14 cellular contexts compared by ENCODE assay signal in the genomic region with DNA sequence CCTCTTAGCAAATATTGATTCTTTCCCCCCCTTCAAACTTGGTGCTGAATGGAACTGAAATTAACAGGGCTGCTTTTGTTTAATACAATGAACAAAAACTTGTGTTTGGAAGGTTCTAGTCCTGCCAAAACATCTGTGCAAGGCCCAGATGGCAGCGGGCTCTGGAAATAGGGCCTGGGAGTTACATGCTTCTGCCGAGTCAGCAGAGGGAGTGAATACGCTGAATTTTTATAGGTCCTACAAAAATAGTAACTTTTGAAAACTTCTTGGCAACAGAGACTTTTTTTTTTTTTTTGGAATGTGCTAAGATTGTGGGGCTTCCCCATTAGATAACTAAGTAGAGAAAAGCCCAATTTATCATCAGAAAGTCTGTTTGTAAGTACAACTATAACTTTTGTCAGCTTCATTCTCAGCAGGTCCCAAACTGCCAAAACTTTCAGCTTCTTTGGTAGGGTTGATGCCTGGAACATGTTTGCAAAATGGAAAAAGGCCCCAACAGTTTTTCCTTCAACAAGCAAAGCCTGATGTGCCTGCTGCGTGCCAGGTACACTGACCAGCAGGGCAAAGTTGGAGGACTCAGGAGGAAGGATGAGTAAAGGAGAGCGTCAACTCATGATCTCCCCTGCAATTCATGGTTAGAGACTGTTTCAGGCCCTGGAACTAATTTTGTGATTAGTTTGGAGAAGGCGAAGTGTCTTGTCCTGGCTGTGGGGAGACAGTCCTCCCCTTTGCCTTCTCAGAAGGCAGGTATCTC. TPM values are rescaled to one million over a fixed set of nuclear protein-coding genes. Genes with fewer than 3 reads are reported as not detected.
DNase-seq lines count a peak whose midpoint lies in the region; ATAC-seq, FAIRE-seq and TF ChIP-seq lines count a peak whose summit lies in the region.
"Had no signal": no experiment of that assay in that cellular context is flagged by ENCODE, and none has a peak within 500 bp of the region (broad histone marks: within the 10 kb centered on the region; RNA-seq: fewer than 3 reads in every experiment).

No MANE protein-coding gene starts in this region.

- intact Hi-C loops in head of caudate nucleus (cut with DNase I): loop anchor here (2.0 kb wide), 1 partner anchor 45 kb away; the partner anchor contains the start of gene HDAC4

- H3K4me1 ChIP-seq in A549: peaks cover 7% of the 10 kb centered on the region; the same call in 1 of the 3 replicates

- TF ChIP-seq CTCF in A549 (IDR thresholded peaks at IDR 0.05) (no peak), RWPE1 (conservative IDR thresholded peaks at IDR 0.05; ENCODE audit: low read depth) (no peak)

- DNase-seq in A549 (ENCODE audit: low read depth in 1 of 2, low spot score in 1 of 2) (no peak), amygdala (lab: John Stamatoyannopoulos, UW) (peak in 38 of 56 donors; percentile 36 to 90 (median 64)), head of caudate nucleus (peak in 41 of 42 donors; percentile 55 to 92 (median 78)), nucleus accumbens (lab: John Stamatoyannopoulos, UW) (peak in 41 of 56 donors; percentile 21 to 84 (median 68)), RWPE1 (ENCODE audit: low spot score) (no peak), kidney tubule cell (ENCODE audit: low spot score) (no peak), kidney glomerular epithelial cell (lab: John Stamatoyannopoulos, UW) (no peak)
- DNase-seq in activated CD4-positive, CD25-positive, alpha-beta regulatory T cell (lab: John Stamatoyannopoulos, UW): no peak
- DNase-seq: activated CD4-positive, alpha-beta T cell treated with anti-CD3 and anti-CD28 coated beads for 36 hours; activated T-cell treated with anti-CD3 and anti-CD28 coated beads, Interleukin-2, amount 50 U/mL, for 48 hours; DMS 273 treated with DMSO at 0.1 percent for 48 hours; NCI-H1694 had no signal

- TF ChIP-seq RAD21 in A549 (conservative IDR thresholded peaks at IDR 0.05 in 1 of 2, IDR thresholded peaks at IDR 0.05 in 1 of 2): no peak

- no peak for TF ChIP-seq POLR2A in A549 (IDR thresholded peaks at IDR 0.05; ENCODE audit: low read length)

- no peak for FAIRE-seq in A549 (lab: Jason Lieb, UNC)
- FAIRE-seq: urothelium cell line had no signal

- POLR2A ChIA-PET in A549 (lab: Yijun Ruan, JAX) (no interaction called here), RWPE1 (lab: Yijun Ruan, JAX; ENCODE audit: low non-redundant PET) (interaction anchor here (0.5 kb wide), 1 partner anchor 580 kb away, joined by 10 read pairs; no protein-coding TSS in a partner anchor)

- H3K27ac ChIP-seq in A549 (no peak overlapping the region), RWPE1 (no peak overlapping the region)

- no peak overlapping the region for H3K4me2 ChIP-seq in A549

- CTCF ChIA-PET in A549 (lab: Yijun Ruan, JAX): no interaction called here
- CTCF ChIA-PET in RWPE1 (lab: Yijun Ruan, JAX): no interaction called here

- peaks cover 3% of the 10 kb centered on the region; the same call in 1 of the 3 replicates for H3K9me3 ChIP-seq in A549

- TF ChIP-seq EP300 in A549 (IDR thresholded peaks at IDR 0.05): no peak

- 56% methylated on average over 6 of the region's 6 CpGs for WGBS in A549 (ENCODE audit: missing lambda C conversion rate)

- H3K4me3 ChIP-seq in A549: no peak overlapping the region

- no peak for ATAC-seq in A549
- ATAC-seq: activated CD4-positive, alpha-beta T cell treated with anti-CD3 and anti-CD28 coated beads for 36 hours; SK-N-SH treated with all-trans-retinoic acid at 6 μM for 48 hours had no signal

TF ChIP-seq in A549, 52 proteins besides CTCF, POLR2A, EP300 and RAD21:
- no peak for TF ChIP-seq KDM1A (IDR thresholded peaks at IDR 0.05; ENCODE audit: low read depth)
- peak; percentile 57 for TF ChIP-seq MAFK (IDR thresholded peaks at IDR 0.05; ENCODE audit: partially characterized antibody)

RNA-seq across cellular contexts. Expression of gene HDAC4, which starts 45.1 kb away (rescaled TPM):
- polyA plus RNA-seq in A549 (2011; rRNA removed) (7.0 and 8.6 TPM in 2 replicates), A549 (2017; fragmentation: RNase III; extraction: RNeasy Plus Mini Kit Qiagen cat#74134 plus additional on column Dnase treatment) (10.4 to 12.4 TPM (median 11.8 TPM) in 3 replicates)
- polyA plus RNA-seq in A549 (2012; cell fraction: cytosol; rRNA removed): 9.5 and 12.1 TPM in 2 replicates
- 26.0 and 29.3 TPM in 2 replicates for polyA plus RNA-seq in A549 (2012; cell fraction: nucleus; rRNA removed)
- 27.6 and 45.9 TPM in 2 replicates for polyA minus RNA-seq in A549 (2011; rRNA and poly(A)+ RNA removed)

Comparison
In these comparisons a context has a peak if more than half of its experiments do, and no peak if none do; other contexts are left out.
1. DNase-seq: peak in amygdala (38 of 56), head of caudate nucleus (41 of 42) and nucleus accumbens (41 of 56); none in A549 (0 of 2), RWPE1 (single experiment), activated CD4-positive, CD25-positive, alpha-beta regulatory T cell (0 of 4), kidney tubule cell (single experiment) and kidney glomerular epithelial cell (single experiment).